ENCODE assay signal across 7 cellular contexts in the genomic region with DNA sequence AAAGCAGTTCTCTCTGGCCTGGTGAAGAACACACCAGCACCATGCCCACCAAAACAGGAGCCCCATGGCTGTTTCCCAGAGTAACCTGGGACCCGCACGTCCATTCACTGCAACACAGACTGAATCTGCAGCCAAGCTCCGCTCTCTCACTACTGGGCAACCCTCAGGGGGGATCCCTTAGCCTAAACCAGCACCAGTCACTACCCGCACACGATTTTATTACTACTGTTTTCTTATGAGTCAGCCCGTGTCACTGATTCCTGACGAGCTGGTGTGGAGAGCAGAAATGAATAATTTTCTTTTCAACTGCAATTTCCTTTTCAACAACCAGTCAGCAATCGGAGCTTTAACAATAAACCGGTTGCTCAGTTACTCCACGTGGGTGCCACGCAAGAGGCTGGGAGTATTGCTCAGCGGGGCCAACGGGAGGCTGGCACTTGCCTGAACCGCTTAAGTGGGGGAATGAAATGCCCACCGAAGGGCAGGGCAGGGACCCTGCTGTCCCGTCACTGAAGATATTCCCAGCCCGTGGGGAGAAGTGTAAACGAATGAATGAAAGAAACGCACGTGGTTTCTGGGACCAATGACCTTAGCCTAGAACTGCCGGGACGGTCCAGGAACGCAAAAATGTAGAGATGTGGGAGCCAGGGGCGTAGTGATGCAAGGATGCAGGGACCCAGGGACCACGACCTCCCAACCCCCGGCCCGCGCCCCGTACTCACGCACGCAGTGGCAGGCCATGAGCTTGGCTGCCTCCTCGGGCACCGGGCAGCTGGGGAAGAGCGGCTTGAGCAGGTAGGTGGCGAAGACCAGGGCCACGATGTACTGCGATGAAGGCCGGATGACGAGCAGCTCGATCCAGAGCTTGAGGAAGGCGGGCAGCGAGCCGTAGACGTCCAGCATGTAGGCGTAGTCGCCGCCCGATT. TPM values are rescaled to one million over a fixed set of nuclear protein-coding genes. Genes with fewer than 3 reads are reported as not detected.
DNase-seq lines count a peak whose midpoint lies in the region; ATAC-seq and TF ChIP-seq lines count a peak whose summit lies in the region.
"Not testable (repeated sequence)": the region's sequence is repeated elsewhere in the genome, so short reads cannot be mapped to it uniquely, and the experiment has no call there.

No MANE protein-coding gene starts in this region.

- peak; percentile 27 for DNase-seq in NCI-H146 (lab: John Stamatoyannopoulos, UW)
- peak; percentile 48 for DNase-seq in activated CD8-positive, alpha-beta T cell treated with anti-CD3 and anti-CD28 coated beads for 36 hours
- not testable (repeated sequence) for DNase-seq in dorsolateral prefrontal cortex; progenitor cell of endocrine pancreas (ENCODE audit: low spot score, unreplicated experiment)
- peak; percentile 59 for DNase-seq in islet precursor cell

- peaks cover 28% of the 10 kb centered on the region for H3K36me3 Mint-ChIP-seq in activated CD8-positive, alpha-beta T cell treated with anti-CD3 and anti-CD28 coated beads for 36 hours (ENCODE audit: low read depth)
- not testable (repeated sequence) for H3K36me3 Mint-ChIP-seq in progenitor cell of endocrine pancreas (ENCODE audit: insufficient read depth)

- peak overlapping the region; percentile 98 for H3K27ac Mint-ChIP-seq in activated CD8-positive, alpha-beta T cell treated with anti-CD3 and anti-CD28 coated beads for 36 hours
- peak overlapping the region; percentile 73 for H3K27ac Mint-ChIP-seq in progenitor cell of endocrine pancreas

- H3K27me3 Mint-ChIP-seq in activated CD8-positive, alpha-beta T cell treated with anti-CD3 and anti-CD28 coated beads for 36 hours, result not testable (repeated sequence)
- H3K27me3 Mint-ChIP-seq in progenitor cell of endocrine pancreas, result peaks cover 15% of the 10 kb centered on the region

- H3K27me3 ChIP-seq in dorsolateral prefrontal cortex, result not testable (repeated sequence)

- peak; percentile 29 for ATAC-seq in GM18861 (IDR thresholded peaks at IDR 0.05; ENCODE audit: unreplicated experiment)
- ATAC-seq in HG02885 (IDR thresholded peaks at IDR 0.05; ENCODE audit: poor library complexity, unreplicated experiment), result peak; percentile 40
- peak; percentile 78 for ATAC-seq in activated CD8-positive, alpha-beta T cell treated with anti-CD3 and anti-CD28 coated beads for 36 hours

- peak overlapping the region; percentile 54 to 86 (median 77) for H3K4me3 ChIP-seq in dorsolateral prefrontal cortex

- H3K9me3 Mint-ChIP-seq in activated CD8-positive, alpha-beta T cell treated with anti-CD3 and anti-CD28 coated beads for 36 hours; progenitor cell of endocrine pancreas (ENCODE audit: low read depth): not testable (repeated sequence)

- peak overlapping the region; percentile 93 for H3K4me3 Mint-ChIP-seq in activated CD8-positive, alpha-beta T cell treated with anti-CD3 and anti-CD28 coated beads for 36 hours
- peak overlapping the region; percentile 71 for H3K4me3 Mint-ChIP-seq in progenitor cell of endocrine pancreas (ENCODE audit: low read depth)

- not testable (repeated sequence) for TF ChIP-seq CTCF in activated CD8-positive, alpha-beta T cell treated with anti-CD3 and anti-CD28 coated beads for 36 hours (IDR thresholded peaks at IDR 0.05); dorsolateral prefrontal cortex (IDR thresholded peaks at IDR 0.05 in 54 of 56, conservative IDR thresholded peaks at IDR 0.05 in 2 of 56; ENCODE audit: low read depth in 1 of 56, partially characterized antibody in 56 of 56); progenitor cell of endocrine pancreas (IDR thresholded peaks at IDR 0.05; ENCODE audit: unreplicated experiment)

- peak overlapping the region in 35 of 59 donors; percentile 52 to 89 (median 75) for H3K27ac ChIP-seq in dorsolateral prefrontal cortex

- intact Hi-C loops in activated CD8-positive, alpha-beta T cell treated with anti-CD3 and anti-CD28 coated beads for 36 hours (cut with micrococcal nuclease); dorsolateral prefrontal cortex (cut with DNase I): not testable (repeated sequence)

- CTCF ChIA-PET in activated CD8-positive, alpha-beta T cell treated with anti-CD3 and anti-CD28 coated beads for 36 hours (lab: Charles Lee), result not testable (repeated sequence)

- H3K4me1 Mint-ChIP-seq in activated CD8-positive, alpha-beta T cell treated with anti-CD3 and anti-CD28 coated beads for 36 hours (ENCODE audit: low read depth), result peaks cover 12% of the 10 kb centered on the region
- peaks cover 18% of the 10 kb centered on the region for H3K4me1 Mint-ChIP-seq in progenitor cell of endocrine pancreas (ENCODE audit: low read depth)

- POLR2A ChIA-PET in activated CD8-positive, alpha-beta T cell treated with anti-CD3 and anti-CD28 coated beads for 36 hours (lab: Charles Lee), result interaction anchor here (0.6 to 1.0 kb wide), 4 partner anchors 12 to 54 kb away, joined by 3 to 4 read pairs (median 3); a partner anchor contains a TSS

RNA-seq across cellular contexts. Expression of a gene that starts 50.4 kb away (rescaled TPM):
- total RNA-seq in activated CD8-positive, alpha-beta T cell treated with anti-CD3 and anti-CD28 coated beads for 36 hours, result 100 to 1,000 TPM; 110 to 119 TPM
- total RNA-seq in dorsolateral prefrontal cortex (1 to 10 TPM in 105 of 120 experiments, under 1 TPM in 15; 0.46 to 6.2 (median 2.1) TPM), progenitor cell of endocrine pancreas (0.19 and 0.20 TPM in 2 replicates)

Comparison
In these comparisons a context has a peak if more than half of its experiments do, and no peak if none do; other contexts are left out.
1. RNA of a gene that starts 50.4 kb away (total RNA-seq): 110 to 119 TPM in activated CD8-positive, alpha-beta T cell treated with anti-CD3 and anti-CD28 coated beads for 36 hours; 0.46 to 6.2 TPM in dorsolateral prefrontal cortex and 0.19 to 0.20 TPM in progenitor cell of endocrine pancreas; every median in the first group is over 10 times any median in the second.
2. Peak in every context shown above with its lines, with median percentiles within 50 percentile points of each other: ATAC-seq.